In genomic region chr15:82045892-82046667, GRCh38 we compare ENCODE assay signal across 8 cellular contexts. TPM values are rescaled to one million over a fixed set of nuclear protein-coding genes. Genes with fewer than 3 reads are reported as not detected.
DNase-seq lines count a peak whose midpoint lies in the region; ATAC-seq and TF ChIP-seq lines count a peak whose summit lies in the region.

MEX3B (minus strand) TSS chr15:82046018; CDS start chr15:82045705, 313 bp downstream.

- peak within 1 kb of the TSS; percentile 90 for H3K27ac ChIP-seq in temporal lobe (ENCODE audit: low read depth, low read length)

- H3K27me3 Mint-ChIP-seq in activated naive CD8-positive, alpha-beta T cell, result peaks cover 2% of the 10 kb centered on the region

- H3K9me3 Mint-ChIP-seq in activated naive CD8-positive, alpha-beta T cell (ENCODE audit: low read depth), result no peaks in the 10 kb centered on the region

- ATAC-seq in HG02642 (IDR thresholded peaks at IDR 0.05; ENCODE audit: poor library complexity, unreplicated experiment) (peak; percentile 66), omental fat pad (ENCODE audit: low FRiP score) (peak; percentile 79)

- peak within 1 kb of the TSS; percentile 72 for H3K27ac Mint-ChIP-seq in activated naive CD8-positive, alpha-beta T cell

- no peaks in the 10 kb centered on the region for H3K36me3 Mint-ChIP-seq in activated naive CD8-positive, alpha-beta T cell

- peak within 1 kb of the TSS; percentile 92 for H3K4me3 Mint-ChIP-seq in activated naive CD8-positive, alpha-beta T cell

- peak in 1 of 3 donors; percentile 10 for TF ChIP-seq CTCF in omental fat pad (IDR thresholded peaks at IDR 0.05)

- peaks cover 8% of the 10 kb centered on the region for H3K4me1 Mint-ChIP-seq in activated naive CD8-positive, alpha-beta T cell (ENCODE audit: low read depth)

- peak; percentile 77 for DNase-seq in GM04503 (ENCODE audit: low read depth)
- DNase-seq in NCI-H1092 treated with DMSO at 0.1 percent for 48 hours (lab: John Stamatoyannopoulos, UW), result peak; percentile 94
- peak; percentile 80 for DNase-seq in SKM-1 (lab: John Stamatoyannopoulos, UW; ENCODE audit: unreplicated experiment)
- peak; percentile 97 for DNase-seq in glomerular visceral epithelial cell (ENCODE audit: extremely low spot score)
- peak; percentile 84 for DNase-seq in omental fat pad (ENCODE audit: low spot score)

RNA-seq across cellular contexts. Expression of gene MEX3B, which starts in this region (rescaled TPM):
- total RNA-seq in omental fat pad (1 to 10 TPM in 1 of 4 donors, under 1 TPM in 3; 0.48 to 1.6 (median 0.84) TPM), temporal lobe (55.3 TPM)

Comparison
In these comparisons a context has a peak if more than half of its experiments do, and no peak if none do; other contexts are left out.
1. Peak in every context shown above with its lines: DNase-seq, ATAC-seq and H3K27ac ChIP-seq.
2. RNA of gene MEX3B (total RNA-seq): 55.3 TPM in temporal lobe (single experiment); 0.48 to 1.6 TPM in omental fat pad; every median in the first group is over 10 times any median in the second.